9 cellular contexts compared by ENCODE assay signal in genomic region chr5:160260881-160261815, GRCh38. TPM values are rescaled to one million over a fixed set of nuclear protein-coding genes. Genes with fewer than 3 reads are reported as not detected.
DNase-seq lines count a peak whose midpoint lies in the region; ATAC-seq and TF ChIP-seq lines count a peak whose summit lies in the region.
"Had no signal": no experiment of that assay in that cellular context is flagged by ENCODE, and none has a peak within 500 bp of the region (broad histone marks: within the 10 kb centered on the region; RNA-seq: fewer than 3 reads in every experiment).

No MANE protein-coding gene starts in this region.

- TF ChIP-seq CTCF in fibroblast of lung (conservative IDR thresholded peaks at IDR 0.05 in 1 of 2, IDR thresholded peaks at IDR 0.05 in 1 of 2; ENCODE audit: low read depth in 1 of 2, low read length in 2 of 2) (no peak), SK-N-SH (IDR thresholded peaks at IDR 0.05) (no peak)

- H2AFZ ChIP-seq in fibroblast of lung (ENCODE audit: low read length) (peak overlapping the region; percentile 49), SK-N-SH (ENCODE audit: low read depth) (no peak overlapping the region)

- H3K4me1 ChIP-seq in fibroblast of lung (ENCODE audit: control insufficient read depth, extremely low read depth, insufficient read depth, low read length) (peaks cover 10% of the 10 kb centered on the region), SK-N-SH (ENCODE audit: control insufficient read depth in 1 of 2, insufficient read depth in 2 of 2, low read depth in 1 of 2, low read length in 1 of 2) (peaks cover 0 to 34% of the 10 kb centered on the region in 2 experiments; a peak in 3 of 4 replicates)

- H3F3A ChIP-seq in SK-N-SH (replicated peaks; ENCODE audit: insufficient read depth): peaks cover 3% of the 10 kb centered on the region

- CTCF ChIA-PET in SK-N-SH (lab: Yijun Ruan, JAX): interaction anchor here (1.0 to 1.3 kb wide), 5 partner anchors 12 to 240 kb away, joined by 3 to 5 read pairs (median 3); no protein-coding TSS in a partner anchor

- TF ChIP-seq EP300 in SK-N-SH (IDR thresholded peaks at IDR 0.05; ENCODE audit: borderline replicate concordance in 1 of 2, low read depth in 1 of 2, low read length in 1 of 2): no peak

- ATAC-seq in GM19395 (IDR thresholded peaks at IDR 0.05; ENCODE audit: unreplicated experiment): peak; percentile 61
- ATAC-seq in HG03139 (IDR thresholded peaks at IDR 0.05; ENCODE audit: unreplicated experiment): no peak

- peak overlapping the region; percentile 31 for H3K9ac ChIP-seq in fibroblast of lung (ENCODE audit: insufficient read depth, low read length)
- no peak overlapping the region for H3K9ac ChIP-seq in SK-N-SH

- in situ Hi-C loops in KBM-7 (cut with MboI; ENCODE audit: low pct_unique_long_range_greater_than_20kb, low sequenced_read_pairs): no loop called here

- no peaks in the 10 kb centered on the region for H3K9me2 ChIP-seq in SK-N-SH

- H3K4me3 ChIP-seq in fibroblast of lung (replicated peaks in 1 of 4; ENCODE audit: control extremely low read depth in 1 of 4, insufficient read depth in 1 of 4, low read depth in 3 of 4, low read length in 4 of 4) (no peak overlapping the region), SK-N-SH (ENCODE audit: low read depth in 2 of 2, low read length in 1 of 2) (no peak overlapping the region)
- H3K4me3 ChIP-seq: thoracic aorta had no signal

- H3K9me3 ChIP-seq in fibroblast of lung (ENCODE audit: control insufficient read depth, insufficient read depth, low read depth, low read length) (no peaks in the 10 kb centered on the region), SK-N-SH (no peaks in the 10 kb centered on the region)
- H3K9me3 ChIP-seq: thoracic aorta had no signal

- peak overlapping the region; percentile 44 for H3K4me2 ChIP-seq in fibroblast of lung (ENCODE audit: extremely low read depth, insufficient read depth, low read length)
- no peak overlapping the region for H3K4me2 ChIP-seq in SK-N-SH

- 91% methylated on average over 20 of the region's 22 CpGs for WGBS in SK-N-SH (ENCODE audit: low lambda C conversion rate)

- POLR2A ChIA-PET in SK-N-SH (lab: Yijun Ruan, JAX): interaction anchor here (0.5 to 2.6 kb wide), 2 partner anchors 15 to 138 kb away, joined by 4 to 9 read pairs; no protein-coding TSS in a partner anchor

- no peaks in the 10 kb centered on the region for H3K79me2 ChIP-seq in fibroblast of lung (ENCODE audit: control insufficient read depth, insufficient read depth, low read length)
- H3K79me2 ChIP-seq in SK-N-SH (ENCODE audit: insufficient read depth): no peaks in the 10 kb centered on the region

- peak; percentile 89 for DNase-seq in KBM-7
- DNase-seq in fibroblast of lung (ENCODE audit: low read depth in 2 of 2): peak; percentile 93 to 97
- DNase-seq in renal cortical epithelial cell (ENCODE audit: low read depth): peak; percentile 75
- DNase-seq in SK-N-SH: no peak
- no peak for DNase-seq in NCI-H446 treated with DMSO at 0.1 percent for 48 hours (lab: John Stamatoyannopoulos, UW)
- no peak for DNase-seq in activated gamma-delta T cell treated with Interleukin-2 at 50 U/mL for 16 hours

- no peak for TF ChIP-seq RAD21 in SK-N-SH (IDR thresholded peaks at IDR 0.05; ENCODE audit: low read length)

- H3K27ac ChIP-seq in fibroblast of lung (ENCODE audit: insufficient read depth, low read length): peak overlapping the region; percentile 60
- H3K27ac ChIP-seq in SK-N-SH (ENCODE audit: low read depth in 2 of 2, low read length in 1 of 2): peak overlapping the region in 1 of 2 experiments; percentile 87; a peak in 2 of 4 replicates
- H3K27ac ChIP-seq: thoracic aorta had no signal

- H3K36me3 ChIP-seq in fibroblast of lung (ENCODE audit: control insufficient read depth, insufficient read depth, low read length) (no peaks in the 10 kb centered on the region), SK-N-SH (replicated peaks in 1 of 2; ENCODE audit: control insufficient read depth in 1 of 2, insufficient read depth in 2 of 2, low read length in 1 of 2) (no peaks in the 10 kb centered on the region)
- H3K36me3 ChIP-seq: thoracic aorta had no signal

- H4K20me1 ChIP-seq in fibroblast of lung (ENCODE audit: control insufficient read depth, extremely low read depth, insufficient read depth, low read length) (no peaks in the 10 kb centered on the region), SK-N-SH (ENCODE audit: insufficient read depth) (no peaks in the 10 kb centered on the region)

- H3K27me3 ChIP-seq in fibroblast of lung (ENCODE audit: control insufficient read depth, insufficient read depth, low read length) (no peaks in the 10 kb centered on the region), SK-N-SH (ENCODE audit: insufficient read depth) (no peaks in the 10 kb centered on the region)

TF ChIP-seq in SK-N-SH, 30 proteins besides CTCF, POLR2A, EP300 and RAD21 (continues in another document):
- TF ChIP-seq RCOR1 (IDR thresholded peaks at IDR 0.05; ENCODE audit: low read length) (no peak), CHD2 (IDR thresholded peaks at IDR 0.05; ENCODE audit: low read length, partially characterized antibody) (no peak), NFIC (IDR thresholded peaks at IDR 0.05; ENCODE audit: borderline replicate concordance) (no peak), GATA2 (CRISPR knock-in tag; IDR thresholded peaks at IDR 0.05) (no peak), MAX (IDR thresholded peaks at IDR 0.05; ENCODE audit: low read depth) (no peak), MXI1 (IDR thresholded peaks at IDR 0.05; ENCODE audit: low read depth, low read length) (no peak), NRF1 (IDR thresholded peaks at IDR 0.05; ENCODE audit: low read depth, low read length) (no peak), GABPA (IDR thresholded peaks at IDR 0.05; ENCODE audit: low read depth) (no peak), YY1 (IDR thresholded peaks at IDR 0.05; ENCODE audit: low read depth) (no peak), FOSL2 (IDR thresholded peaks at IDR 0.05; ENCODE audit: borderline replicate concordance, low read depth) (no peak), TCF12 (IDR thresholded peaks at IDR 0.05) (no peak), RXRA (IDR thresholded peaks at IDR 0.05; ENCODE audit: borderline replicate concordance, low read depth) (no peak)
- TF ChIP-seq, protein P1, sequence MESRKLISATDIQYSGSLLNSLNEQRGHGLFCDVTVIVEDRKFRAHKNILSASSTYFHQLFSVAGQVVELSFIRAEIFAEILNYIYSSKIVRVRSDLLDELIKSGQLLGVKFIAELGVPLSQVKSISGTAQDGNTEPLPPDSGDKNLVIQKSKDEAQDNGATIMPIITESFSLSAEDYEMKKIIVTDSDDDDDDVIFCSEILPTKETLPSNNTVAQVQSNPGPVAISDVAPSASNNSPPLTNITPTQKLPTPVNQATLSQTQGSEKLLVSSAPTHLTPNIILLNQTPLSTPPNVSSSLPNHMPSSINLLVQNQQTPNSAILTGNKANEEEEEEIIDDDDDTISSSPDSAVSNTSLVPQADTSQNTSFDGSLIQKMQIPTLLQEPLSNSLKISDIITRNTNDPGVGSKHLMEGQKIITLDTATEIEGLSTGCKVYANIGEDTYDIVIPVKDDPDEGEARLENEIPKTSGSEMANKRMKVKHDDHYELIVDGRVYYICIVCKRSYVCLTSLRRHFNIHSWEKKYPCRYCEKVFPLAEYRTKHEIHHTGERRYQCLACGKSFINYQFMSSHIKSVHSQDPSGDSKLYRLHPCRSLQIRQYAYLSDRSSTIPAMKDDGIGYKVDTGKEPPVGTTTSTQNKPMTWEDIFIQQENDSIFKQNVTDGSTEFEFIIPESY (IDR thresholded peaks at IDR 0.05; ENCODE audit: borderline replicate concordance, low read depth): no peak
- TF ChIP-seq, protein P2, sequence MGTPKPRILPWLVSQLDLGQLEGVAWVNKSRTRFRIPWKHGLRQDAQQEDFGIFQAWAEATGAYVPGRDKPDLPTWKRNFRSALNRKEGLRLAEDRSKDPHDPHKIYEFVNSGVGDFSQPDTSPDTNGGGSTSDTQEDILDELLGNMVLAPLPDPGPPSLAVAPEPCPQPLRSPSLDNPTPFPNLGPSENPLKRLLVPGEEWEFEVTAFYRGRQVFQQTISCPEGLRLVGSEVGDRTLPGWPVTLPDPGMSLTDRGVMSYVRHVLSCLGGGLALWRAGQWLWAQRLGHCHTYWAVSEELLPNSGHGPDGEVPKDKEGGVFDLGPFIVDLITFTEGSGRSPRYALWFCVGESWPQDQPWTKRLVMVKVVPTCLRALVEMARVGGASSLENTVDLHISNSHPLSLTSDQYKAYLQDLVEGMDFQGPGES (IDR thresholded peaks at IDR 0.05; ENCODE audit: low read depth, low read length): no peak

RNA-seq across cellular contexts. Expression of gene FABP6, which starts 31.8 kb away (rescaled TPM):
- not detected in 2 replicates for total RNA-seq in fibroblast of lung
- polyA plus RNA-seq in fibroblast of lung: not detected in 2 replicates
- not detected in 2 replicates for polyA plus RNA-seq in fibroblast of lung (2012)
- polyA minus RNA-seq in fibroblast of lung (ENCODE audit: low replicate concordance): not detected in 2 replicates
- total RNA-seq in renal cortical epithelial cell: not detected in 2 replicates
- polyA plus RNA-seq in SK-N-SH (2012; rRNA removed): 1.1 and 1.3 TPM in 2 replicates
- polyA plus RNA-seq in SK-N-SH (2012; cell fraction: cytosol; rRNA removed): 1.2 and 1.6 TPM in 2 replicates
- polyA plus RNA-seq in SK-N-SH (2012; cell fraction: nucleus; rRNA removed): 0.18 and 0.26 TPM in 2 replicates
- total RNA-seq: thoracic aorta had no signal

RNA-seq across cellular contexts. Expression of gene CCNJL, which starts 51.2 kb away (rescaled TPM):
- total RNA-seq in fibroblast of lung (0.26 TPM in 1 of 2 replicates, not detected in the other), renal cortical epithelial cell (4.2 and 5.3 TPM in 2 replicates)
- polyA plus RNA-seq in fibroblast of lung (0.68 and 0.73 TPM in 2 replicates), SK-N-SH (2012; rRNA removed) (6.6 and 7.1 TPM in 2 replicates)
- polyA plus RNA-seq in fibroblast of lung (2012): 0.63 and 1.2 TPM in 2 replicates
- polyA minus RNA-seq in fibroblast of lung (ENCODE audit: low replicate concordance): 0.33 and 4.7 TPM in 2 replicates
- polyA plus RNA-seq in SK-N-SH (2012; cell fraction: cytosol; rRNA removed): 4.7 and 5.3 TPM in 2 replicates
- 5.2 and 5.7 TPM in 2 replicates for polyA plus RNA-seq in SK-N-SH (2012; cell fraction: nucleus; rRNA removed)

Comparison
In these comparisons a context has a peak if more than half of its experiments do, and no peak if none do; other contexts are left out.
1. DNase-seq: peak in KBM-7 (single experiment), fibroblast of lung (2 of 2) and renal cortical epithelial cell (single experiment); none in SK-N-SH (single experiment), NCI-H446 treated with DMSO at 0.1 percent for 48 hours (single experiment) and activated gamma-delta T cell treated with Interleukin-2 at 50 U/mL for 16 hours (single experiment).